31 cellular contexts compared by ENCODE assay signal in genomic region chr19:17737690-17738153, GRCh38. TPM values are rescaled to one million over a fixed set of nuclear protein-coding genes. Genes with fewer than 3 reads are reported as not detected.
A peak's percentile ranks its signal among the peaks of the same experiment; 100 is the strongest.
DNase-seq lines count a peak whose midpoint lies in the region; ATAC-seq, FAIRE-seq and TF ChIP-seq lines count a peak whose summit lies in the region.
"Had no signal": no experiment of that assay in that cellular context is flagged by ENCODE, and none has a peak within 500 bp of the region (broad histone marks: within the 10 kb centered on the region; RNA-seq: fewer than 3 reads in every experiment).

No MANE protein-coding gene starts in this region.

- ATAC-seq in HG03354 (IDR thresholded peaks at IDR 0.05; ENCODE audit: poor library complexity, severe bottlenecking, unreplicated experiment) (no peak), HG03139 (IDR thresholded peaks at IDR 0.05; ENCODE audit: unreplicated experiment) (no peak)
- ATAC-seq: effector memory CD8-positive, alpha-beta T cell; left cardiac atrium; stimulated activated naive CD8-positive, alpha-beta T cell treated with anti-CD3 and anti-CD28 coated beads, Interleukin-15, amount 100 ng/mL, for 72 hours; T-helper 17 cell had no signal

- H3K4me1 Mint-ChIP-seq in activated T-helper 1 cell treated with anti-CD3 and anti-CD28 coated beads, Interleukin-12 subunit alpha, Interleukin-12 subunit beta, Interleukin-2, Interleukin-4 antibody, amounts not matched to agents 30 ng/mL and 10 ng/mL and 1 ng/mL, durations not matched to agents 14 hours and 24 hours and 36 hours (ENCODE audit: low read depth) = peaks cover 12% of the 10 kb centered on the region

- peak; percentile 37 for DNase-seq in A172 (ENCODE audit: low spot score)
- DNase-seq in GM12892 (ENCODE audit: insufficient read length) = no peak
- DNase-seq in SW480 (ENCODE audit: low spot score) = peak; percentile 43
- DNase-seq in iris pigment epithelial cell (ENCODE audit: low read depth) = peak; percentile 37
- DNase-seq in effector memory CD4-positive, alpha-beta T cell = no peak
- no peak for DNase-seq in activated T-helper 1 cell treated with anti-CD3 and anti-CD28 coated beads, Interleukin-12 subunit alpha, Interleukin-12 subunit beta, Interleukin-2, Interleukin-4 antibody, amounts not matched to agents 30 ng/mL and 10 ng/mL and 1 ng/mL, durations not matched to agents 14 hours and 24 hours and 36 hours (ENCODE audit: low spot score)
- DNase-seq: activated CD4-positive, alpha-beta T cell treated with anti-CD3 and anti-CD28 coated beads, Interleukin-2, amount 50 U/mL, for 1 hour; activated naive CD8-positive, alpha-beta T cell treated with anti-CD3 and anti-CD28 coated beads, Interleukin-2, amount 10 ng/mL, durations not matched to agents 7 days and 5 days; brain microvascular endothelial cell; C1 segment of cervical spinal cord; effector memory CD8-positive, alpha-beta T cell; esophagus squamous epithelium; GOT3; Karpas-422; left cardiac atrium; mesendoderm; NCI-H1105 treated with DMSO at 0.1 percent for 48 hours; NCI-H2081 treated with DMSO at 0.1 percent for 48 hours; NCI-H446; spleen; stimulated activated CD4-positive, alpha-beta T cell treated with anti-CD3 and anti-CD28 coated beads, Interleukin-4, amount 100 ng/mL, for 24 hours; stimulated activated naive CD8-positive, alpha-beta T cell treated with anti-CD3 and anti-CD28 coated beads, Interleukin-15, amount 100 ng/mL, for 72 hours; T-helper 17 cell; tibial artery had no signal

- peaks cover 23% of the 10 kb centered on the region for H3K36me3 ChIP-seq in effector memory CD4-positive, alpha-beta T cell (ENCODE audit: control insufficient read depth, insufficient read depth, low read length)

- H3K4me3 ChIP-seq in effector memory CD4-positive, alpha-beta T cell (ENCODE audit: insufficient read depth, low read depth, low read length, poor library complexity, severe bottlenecking) = no peak overlapping the region
- H3K4me3 ChIP-seq: esophagus squamous epithelium, spleen, tibial artery had no signal

- H3K27ac ChIP-seq in effector memory CD4-positive, alpha-beta T cell (ENCODE audit: insufficient read depth, low read length, poor library complexity, severe bottlenecking) = no peak overlapping the region
- H3K27ac ChIP-seq: brain microvascular endothelial cell, esophagus squamous epithelium, tibial artery had no signal

- H3K27me3 ChIP-seq in effector memory CD4-positive, alpha-beta T cell (replicated peaks; ENCODE audit: control insufficient read depth, insufficient read depth, low read length, poor library complexity, severe bottlenecking) = no peaks in the 10 kb centered on the region
- H3K27me3 ChIP-seq: brain microvascular endothelial cell, esophagus squamous epithelium, spleen, tibial artery had no signal

- FAIRE-seq in GM12892 (lab: Jason Lieb, UNC) = peak; percentile 24
- FAIRE-seq: A204.1, D721Med, GM18507 had no signal

- H3K4me1 ChIP-seq in effector memory CD4-positive, alpha-beta T cell (ENCODE audit: control insufficient read depth, insufficient read depth, low read length, poor library complexity, severe bottlenecking) = no peaks in the 10 kb centered on the region
- H3K4me1 ChIP-seq: tibial artery had no signal

- intact Hi-C loops in activated T-helper 1 cell treated with anti-CD3 and anti-CD28 coated beads, Interleukin-12 subunit alpha, Interleukin-12 subunit beta, Interleukin-2, Interleukin-4 antibody, amounts not matched to agents 30 ng/mL and 10 ng/mL and 1 ng/mL, durations not matched to agents 14 hours and 24 hours and 36 hours (cut with micrococcal nuclease) = no loop called here

- H3K27me3 Mint-ChIP-seq in activated T-helper 1 cell treated with anti-CD3 and anti-CD28 coated beads, Interleukin-12 subunit alpha, Interleukin-12 subunit beta, Interleukin-2, Interleukin-4 antibody, amounts not matched to agents 30 ng/mL and 10 ng/mL and 1 ng/mL, durations not matched to agents 14 hours and 24 hours and 36 hours (ENCODE audit: insufficient read depth) = no peaks in the 10 kb centered on the region
- H3K27me3 Mint-ChIP-seq: activated naive CD8-positive, alpha-beta T cell treated with anti-CD3 and anti-CD28 coated beads, Interleukin-2, amount 10 ng/mL, durations not matched to agents 7 days and 5 days; effector memory CD8-positive, alpha-beta T cell; stimulated activated naive CD8-positive, alpha-beta T cell treated with anti-CD3 and anti-CD28 coated beads, Interleukin-15, amount 100 ng/mL, for 72 hours; T-helper 17 cell had no signal

- no peak overlapping the region for H3K27ac Mint-ChIP-seq in activated T-helper 1 cell treated with anti-CD3 and anti-CD28 coated beads, Interleukin-12 subunit alpha, Interleukin-12 subunit beta, Interleukin-2, Interleukin-4 antibody, amounts not matched to agents 30 ng/mL and 10 ng/mL and 1 ng/mL, durations not matched to agents 14 hours and 24 hours and 36 hours
- H3K27ac Mint-ChIP-seq: activated naive CD8-positive, alpha-beta T cell treated with anti-CD3 and anti-CD28 coated beads, Interleukin-2, amount 10 ng/mL, durations not matched to agents 7 days and 5 days; activated T-helper 2 cell treated with anti-CD3 and anti-CD28 coated beads, Interferon-gamma antibody, Interleukin-2, Interleukin-4, amounts not matched to agents 10 μg/mL and 5 μg/mL and 100 μg/mL, durations not matched to agents 14 hours and 24 hours and 36 hours; T-helper 17 cell had no signal

- H3K36me3 Mint-ChIP-seq in activated T-helper 1 cell treated with anti-CD3 and anti-CD28 coated beads, Interleukin-12 subunit alpha, Interleukin-12 subunit beta, Interleukin-2, Interleukin-4 antibody, amounts not matched to agents 30 ng/mL and 10 ng/mL and 1 ng/mL, durations not matched to agents 14 hours and 24 hours and 36 hours (ENCODE audit: low read depth) = peaks cover 13% of the 10 kb centered on the region

- no peak overlapping the region for H3K4me3 Mint-ChIP-seq in activated T-helper 1 cell treated with anti-CD3 and anti-CD28 coated beads, Interleukin-12 subunit alpha, Interleukin-12 subunit beta, Interleukin-2, Interleukin-4 antibody, amounts not matched to agents 30 ng/mL and 10 ng/mL and 1 ng/mL, durations not matched to agents 14 hours and 24 hours and 36 hours
- H3K4me3 Mint-ChIP-seq: activated naive CD8-positive, alpha-beta T cell treated with anti-CD3 and anti-CD28 coated beads, Interleukin-2, amount 10 ng/mL, durations not matched to agents 7 days and 5 days; effector memory CD8-positive, alpha-beta T cell; stimulated activated naive CD8-positive, alpha-beta T cell treated with anti-CD3 and anti-CD28 coated beads, Interleukin-15, amount 100 ng/mL, for 72 hours; T-helper 17 cell had no signal

- no peaks in the 10 kb centered on the region for H3K9me3 ChIP-seq in effector memory CD4-positive, alpha-beta T cell (ENCODE audit: control insufficient read depth, low read length)
- H3K9me3 ChIP-seq: esophagus squamous epithelium, spleen, tibial artery had no signal

- no peaks in the 10 kb centered on the region for H3K9me3 Mint-ChIP-seq in activated T-helper 1 cell treated with anti-CD3 and anti-CD28 coated beads, Interleukin-12 subunit alpha, Interleukin-12 subunit beta, Interleukin-2, Interleukin-4 antibody, amounts not matched to agents 30 ng/mL and 10 ng/mL and 1 ng/mL, durations not matched to agents 14 hours and 24 hours and 36 hours
- H3K9me3 Mint-ChIP-seq: activated naive CD8-positive, alpha-beta T cell treated with anti-CD3 and anti-CD28 coated beads, Interleukin-2, amount 10 ng/mL, durations not matched to agents 7 days and 5 days; activated T-helper 2 cell treated with anti-CD3 and anti-CD28 coated beads, Interferon-gamma antibody, Interleukin-2, Interleukin-4, amounts not matched to agents 10 μg/mL and 5 μg/mL and 100 μg/mL, durations not matched to agents 14 hours and 24 hours and 36 hours; effector memory CD8-positive, alpha-beta T cell; stimulated activated naive CD8-positive, alpha-beta T cell treated with anti-CD3 and anti-CD28 coated beads, Interleukin-15, amount 100 ng/mL, for 72 hours had no signal

- no peak for TF ChIP-seq POLR2A in GM12892 (IDR thresholded peaks at IDR 0.05; ENCODE audit: low read depth, low read length)

RNA-seq across cellular contexts. Expression of gene FCHO1, which starts 13.6 kb away (rescaled TPM):
- 0.67 and 2.1 TPM in 2 replicates for total RNA-seq in A172 (2014; rRNA removed; shearing (Covaris generic))
- polyA plus RNA-seq in GM12892 (2012; ENCODE audit: missing spikeins) = 19.9 TPM
- 88.6 and 93.6 TPM in 2 replicates for total RNA-seq in activated T-helper 1 cell treated with anti-CD3 and anti-CD28 coated beads, Interleukin-12 subunit alpha, Interleukin-12 subunit beta, Interleukin-2, Interleukin-4 antibody, amounts not matched to agents 30 ng/mL and 10 ng/mL and 1 ng/mL, durations not matched to agents 14 hours and 24 hours and 36 hours

RNA-seq across cellular contexts. Expression of gene MAP1S, which starts 18.4 kb away (rescaled TPM):
- 14.2 and 27.8 TPM in 2 replicates for total RNA-seq in A172 (2014; rRNA removed; shearing (Covaris generic))
- polyA plus RNA-seq in GM12892 (2012; ENCODE audit: missing spikeins) = 16.0 TPM
- 81.7 and 83.7 TPM in 2 replicates for total RNA-seq in activated T-helper 1 cell treated with anti-CD3 and anti-CD28 coated beads, Interleukin-12 subunit alpha, Interleukin-12 subunit beta, Interleukin-2, Interleukin-4 antibody, amounts not matched to agents 30 ng/mL and 10 ng/mL and 1 ng/mL, durations not matched to agents 14 hours and 24 hours and 36 hours

RNA-seq across cellular contexts. Expression of gene UNC13A, which starts 49.6 kb away (rescaled TPM):
- total RNA-seq in A172 (2014; rRNA removed; shearing (Covaris generic)) = 0.34 and 6.2 TPM in 2 replicates
- polyA plus RNA-seq in GM12892 (2012; ENCODE audit: missing spikeins) = 0.68 TPM
- total RNA-seq in activated T-helper 1 cell treated with anti-CD3 and anti-CD28 coated beads, Interleukin-12 subunit alpha, Interleukin-12 subunit beta, Interleukin-2, Interleukin-4 antibody, amounts not matched to agents 30 ng/mL and 10 ng/mL and 1 ng/mL, durations not matched to agents 14 hours and 24 hours and 36 hours = 0.02 TPM in 1 of 2 replicates, not detected in the other
- total RNA-seq: T-helper 17 cell had no signal

RNA-seq across cellular contexts. Expression of gene B3GNT3, which starts 57.2 kb away (rescaled TPM):
- not detected in 2 replicates for total RNA-seq in A172 (2014; rRNA removed; shearing (Covaris generic))
- not detected for polyA plus RNA-seq in GM12892 (2012; ENCODE audit: missing spikeins)
- total RNA-seq in activated T-helper 1 cell treated with anti-CD3 and anti-CD28 coated beads, Interleukin-12 subunit alpha, Interleukin-12 subunit beta, Interleukin-2, Interleukin-4 antibody, amounts not matched to agents 30 ng/mL and 10 ng/mL and 1 ng/mL, durations not matched to agents 14 hours and 24 hours and 36 hours = not detected in 2 replicates
- total RNA-seq: activated naive CD8-positive, alpha-beta T cell treated with anti-CD3 and anti-CD28 coated beads, Interleukin-2, amount 10 ng/mL, durations not matched to agents 7 days and 5 days; activated T-helper 2 cell treated with anti-CD3 and anti-CD28 coated beads, Interferon-gamma antibody, Interleukin-2, Interleukin-4, amounts not matched to agents 10 μg/mL and 5 μg/mL and 100 μg/mL, durations not matched to agents 14 hours and 24 hours and 36 hours; SK-MEL-5 had no signal

Comparison
In these comparisons a context has a peak if more than half of its experiments do, and no peak if none do; other contexts are left out.
1. DNase-seq: peak in A172 (single experiment), SW480 (single experiment) and iris pigment epithelial cell (single experiment); none in GM12892 (single experiment), effector memory CD4-positive, alpha-beta T cell (0 of 3) and activated T-helper 1 cell treated with anti-CD3 and anti-CD28 coated beads, Interleukin-12 subunit alpha, Interleukin-12 subunit beta, Interleukin-2, Interleukin-4 antibody, amounts not matched to agents 30 ng/mL and 10 ng/mL and 1 ng/mL, durations not matched to agents 14 hours and 24 hours and 36 hours (single experiment).
2. RNA of gene FCHO1, which starts 13.6 kb away (total RNA-seq): 88.6 to 93.6 TPM in activated T-helper 1 cell treated with anti-CD3 and anti-CD28 coated beads, Interleukin-12 subunit alpha, Interleukin-12 subunit beta, Interleukin-2, Interleukin-4 antibody, amounts not matched to agents 30 ng/mL and 10 ng/mL and 1 ng/mL, durations not matched to agents 14 hours and 24 hours and 36 hours; 0.67 to 2.1 TPM in A172; every median in the first group is over 10 times any median in the second.